In genomic region chr3:34285465-34286188, GRCh38 we compare ENCODE assay signal across 11 cellular contexts.
"Had no signal": no experiment of that assay in that cellular context is flagged by ENCODE, and none has a peak within 500 bp of the region (broad histone marks: within the 10 kb centered on the region; RNA-seq: fewer than 3 reads in every experiment).

No MANE protein-coding gene starts in this region.

- H3K9me3 ChIP-seq: right lobe of liver, tibial nerve had no signal

- H3K4me1 ChIP-seq: right lobe of liver, tibial nerve had no signal

- H3K27ac ChIP-seq: heart right ventricle, right lobe of liver, tibial nerve had no signal

- ATAC-seq: activated CD8-positive, alpha-beta T cell treated with anti-CD3 and anti-CD28 coated beads, Interleukin-2, amount 10 ng/mL, durations not matched to agents 7 days and 5 days; right lobe of liver; stimulated activated memory B cell treated with anti-CD40 and anti-IgM and Interleukin-4, amounts not matched to agents 10 μg/mL and 1 μg/mL and 100 μg/mL, for 72 hours had no signal

- H3K27me3 ChIP-seq: heart right ventricle, right lobe of liver, tibial nerve had no signal

- DNase-seq: activated CD4-positive, alpha-beta T cell treated with anti-CD3 and anti-CD28 coated beads for 4 hours; activated CD8-positive, alpha-beta memory T cell treated with anti-CD3 and anti-CD28 coated beads, Interleukin-2, amount 50 U/mL, for 48 hours; activated CD8-positive, alpha-beta T cell treated with anti-CD3 and anti-CD28 coated beads, Interleukin-2, amount 10 ng/mL, durations not matched to agents 7 days and 5 days; activated naive CD8-positive, alpha-beta T cell treated with anti-CD3 and anti-CD28 coated beads, Interleukin-2, amount 10 ng/mL, durations not matched to agents 7 days and 5 days; anterior cingulate cortex; foreskin melanocyte; heart right ventricle; islet precursor cell; right lobe of liver had no signal

- H3K36me3 ChIP-seq: heart right ventricle, right lobe of liver, tibial nerve had no signal

- H3K4me3 ChIP-seq: heart right ventricle, right lobe of liver, tibial nerve had no signal
